1 cellular context compared by ENCODE assay signal in the genomic region with DNA sequence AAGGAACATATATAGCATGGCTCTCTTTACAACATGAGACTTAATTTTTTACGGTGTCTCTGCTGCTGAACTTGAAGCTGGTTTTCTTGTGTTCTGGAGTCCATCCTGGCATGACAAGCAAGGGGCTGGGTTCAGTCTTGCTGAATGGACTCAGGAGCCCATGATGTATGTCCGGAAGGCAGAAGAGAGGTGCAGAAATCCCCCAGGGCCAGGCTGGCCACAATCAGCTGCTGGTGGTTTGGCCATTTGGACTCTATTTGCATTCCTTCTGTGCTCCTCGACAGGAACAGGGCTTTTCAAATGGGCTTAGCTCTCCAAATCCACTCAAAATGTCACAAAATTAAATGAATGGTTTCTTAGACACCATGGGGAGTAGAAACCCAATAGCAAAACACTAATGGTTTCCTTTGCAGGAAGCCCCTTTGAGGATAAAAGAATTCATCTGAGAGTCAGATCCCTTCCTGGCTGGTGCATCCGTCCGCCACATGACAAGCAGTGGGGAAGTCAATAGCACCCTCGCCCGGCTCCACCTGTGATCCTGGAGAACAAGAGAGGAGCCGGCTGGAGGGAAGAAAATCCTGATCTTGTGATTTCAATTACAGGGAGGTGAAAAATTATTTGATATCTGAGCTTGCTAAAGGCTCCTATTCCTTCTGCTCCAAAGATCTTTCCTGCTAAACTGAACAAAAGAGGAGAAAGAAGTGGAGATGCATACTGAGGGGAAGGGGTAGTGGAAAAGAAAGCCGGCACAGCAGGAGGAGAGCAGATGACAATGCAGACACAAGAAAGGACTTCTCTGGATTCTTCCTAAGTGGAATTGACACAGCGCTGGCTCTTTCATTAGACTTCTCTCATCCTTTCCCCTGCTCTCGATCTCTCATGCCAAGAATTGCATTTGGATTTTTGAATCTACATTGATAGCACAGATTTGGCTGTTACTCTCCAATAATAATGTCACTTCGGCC.
TF ChIP-seq lines count a peak whose summit lies in the region.

No MANE protein-coding gene starts in this region.

TF ChIP-seq in GM23338, 12 proteins besides CTCF, POLR2A, EP300 and RAD21 (continued from another document):
- TF ChIP-seq, protein P1, sequence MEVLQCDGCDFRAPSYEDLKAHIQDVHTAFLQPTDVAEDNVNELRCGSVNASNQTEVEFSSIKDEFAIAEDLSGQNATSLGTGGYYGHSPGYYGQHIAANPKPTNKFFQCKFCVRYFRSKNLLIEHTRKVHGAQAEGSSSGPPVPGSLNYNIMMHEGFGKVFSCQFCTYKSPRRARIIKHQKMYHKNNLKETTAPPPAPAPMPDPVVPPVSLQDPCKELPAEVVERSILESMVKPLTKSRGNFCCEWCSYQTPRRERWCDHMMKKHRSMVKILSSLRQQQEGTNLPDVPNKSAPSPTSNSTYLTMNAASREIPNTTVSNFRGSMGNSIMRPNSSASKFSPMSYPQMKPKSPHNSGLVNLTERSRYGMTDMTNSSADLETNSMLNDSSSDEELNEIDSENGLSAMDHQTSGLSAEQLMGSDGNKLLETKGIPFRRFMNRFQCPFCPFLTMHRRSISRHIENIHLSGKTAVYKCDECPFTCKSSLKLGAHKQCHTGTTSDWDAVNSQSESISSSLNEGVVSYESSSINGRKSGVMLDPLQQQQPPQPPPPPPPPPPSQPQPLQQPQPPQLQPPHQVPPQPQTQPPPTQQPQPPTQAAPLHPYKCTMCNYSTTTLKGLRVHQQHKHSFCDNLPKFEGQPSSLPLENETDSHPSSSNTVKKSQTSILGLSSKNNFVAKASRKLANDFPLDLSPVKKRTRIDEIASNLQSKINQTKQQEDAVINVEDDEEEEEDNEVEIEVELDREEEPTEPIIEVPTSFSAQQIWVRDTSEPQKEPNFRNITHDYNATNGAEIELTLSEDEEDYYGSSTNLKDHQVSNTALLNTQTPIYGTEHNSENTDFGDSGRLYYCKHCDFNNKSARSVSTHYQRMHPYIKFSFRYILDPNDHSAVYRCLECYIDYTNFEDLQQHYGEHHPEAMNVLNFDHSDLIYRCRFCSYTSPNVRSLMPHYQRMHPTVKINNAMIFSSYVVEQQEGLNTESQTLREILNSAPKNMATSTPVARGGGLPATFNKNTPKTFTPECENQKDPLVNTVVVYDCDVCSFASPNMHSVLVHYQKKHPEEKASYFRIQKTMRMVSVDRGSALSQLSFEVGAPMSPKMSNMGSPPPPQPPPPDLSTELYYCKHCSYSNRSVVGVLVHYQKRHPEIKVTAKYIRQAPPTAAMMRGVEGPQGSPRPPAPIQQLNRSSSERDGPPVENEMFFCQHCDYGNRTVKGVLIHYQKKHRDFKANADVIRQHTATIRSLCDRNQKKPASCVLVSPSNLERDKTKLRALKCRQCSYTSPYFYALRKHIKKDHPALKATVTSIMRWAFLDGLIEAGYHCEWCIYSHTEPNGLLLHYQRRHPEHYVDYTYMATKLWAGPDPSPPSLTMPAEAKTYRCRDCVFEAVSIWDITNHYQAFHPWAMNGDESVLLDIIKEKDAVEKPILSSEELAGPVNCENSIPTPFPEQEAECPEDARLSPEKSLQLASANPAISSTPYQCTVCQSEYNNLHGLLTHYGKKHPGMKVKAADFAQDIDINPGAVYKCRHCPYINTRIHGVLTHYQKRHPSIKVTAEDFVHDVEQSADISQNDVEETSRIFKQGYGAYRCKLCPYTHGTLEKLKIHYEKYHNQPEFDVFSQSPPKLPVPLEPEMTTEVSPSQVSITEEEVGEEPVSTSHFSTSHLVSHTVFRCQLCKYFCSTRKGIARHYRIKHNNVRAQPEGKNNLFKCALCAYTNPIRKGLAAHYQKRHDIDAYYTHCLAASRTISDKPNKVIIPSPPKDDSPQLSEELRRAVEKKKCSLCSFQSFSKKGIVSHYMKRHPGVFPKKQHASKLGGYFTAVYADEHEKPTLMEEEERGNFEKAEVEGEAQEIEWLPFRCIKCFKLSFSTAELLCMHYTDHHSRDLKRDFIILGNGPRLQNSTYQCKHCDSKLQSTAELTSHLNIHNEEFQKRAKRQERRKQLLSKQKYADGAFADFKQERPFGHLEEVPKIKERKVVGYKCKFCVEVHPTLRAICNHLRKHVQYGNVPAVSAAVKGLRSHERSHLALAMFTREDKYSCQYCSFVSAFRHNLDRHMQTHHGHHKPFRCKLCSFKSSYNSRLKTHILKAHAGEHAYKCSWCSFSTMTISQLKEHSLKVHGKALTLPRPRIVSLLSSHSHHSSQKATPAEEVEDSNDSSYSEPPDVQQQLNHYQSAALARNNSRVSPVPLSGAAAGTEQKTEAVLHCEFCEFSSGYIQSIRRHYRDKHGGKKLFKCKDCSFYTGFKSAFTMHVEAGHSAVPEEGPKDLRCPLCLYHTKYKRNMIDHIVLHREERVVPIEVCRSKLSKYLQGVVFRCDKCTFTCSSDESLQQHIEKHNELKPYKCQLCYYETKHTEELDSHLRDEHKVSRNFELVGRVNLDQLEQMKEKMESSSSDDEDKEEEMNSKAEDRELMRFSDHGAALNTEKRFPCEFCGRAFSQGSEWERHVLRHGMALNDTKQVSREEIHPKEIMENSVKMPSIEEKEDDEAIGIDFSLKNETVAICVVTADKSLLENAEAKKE (CRISPR knock-in tag; IDR thresholded peaks at IDR 0.05): no peak
